Comparison of ENCODE assay signal across 8 cellular contexts in the genomic region with DNA sequence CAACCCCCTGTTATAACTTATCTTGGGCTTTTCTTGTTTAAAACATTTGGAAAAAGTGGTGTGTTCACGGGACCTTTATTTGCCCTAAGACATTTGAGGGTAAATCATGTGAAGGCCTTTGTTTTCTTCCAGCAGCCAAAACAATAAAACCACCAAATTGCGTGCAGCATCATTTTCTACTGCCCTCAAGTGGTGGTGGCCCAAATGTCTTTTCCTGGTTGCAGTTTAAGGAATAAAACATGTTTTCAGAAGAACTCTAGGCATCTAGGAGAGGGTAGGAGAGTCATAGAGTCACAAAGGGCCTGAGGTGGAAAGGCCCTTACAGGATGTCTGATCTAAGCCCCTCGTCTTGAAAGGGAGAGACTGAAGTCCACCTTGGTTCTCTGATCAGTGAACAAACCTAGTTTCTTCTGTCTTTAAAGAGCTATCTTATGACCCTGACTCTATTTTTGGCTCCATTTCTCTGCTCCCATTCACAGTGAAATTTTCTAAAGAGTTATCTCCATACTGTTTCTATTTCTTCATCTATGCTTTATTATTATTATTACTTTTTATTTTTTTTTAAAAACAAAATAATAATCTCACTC. TPM values are rescaled to one million over a fixed set of nuclear protein-coding genes. Genes with fewer than 3 reads are reported as not detected.
DNase-seq lines count a peak whose midpoint lies in the region; ATAC-seq and TF ChIP-seq lines count a peak whose summit lies in the region.

No MANE protein-coding gene starts in this region.

- H3K36me3 ChIP-seq in Panc1 (ENCODE audit: control insufficient read depth, insufficient read depth, low read length), result no peaks in the 10 kb centered on the region
- H3K36me3 ChIP-seq in gastrocnemius medialis, result no peaks in the 10 kb centered on the region

- DNase-seq in D341Med (ENCODE audit: low spot score) (peak; percentile 59), HCEC 1CT (peak; percentile 63), Panc1 (ENCODE audit: low read depth, low spot score) (no peak), anterior cingulate cortex (lab: John Stamatoyannopoulos, UW) (peak in 45 of 58 donors; percentile 1 to 80 (median 44)), right cardiac atrium (peak; percentile 27 to 76 (median 60)), gastrocnemius medialis (peak in 1 of 2 donors; percentile 21)

- no TSS peak for BruUV-seq in Panc1 (replicated peaks; lab: Mats Ljungman, UMichigan)

- POLR2A ChIA-PET in Panc1 (lab: Charles Lee), result interaction anchor here (0.6 kb wide), 3 partner anchors 34 to 114 kb away, joined by 3 to 5 read pairs (median 3); no protein-coding TSS in a partner anchor

- H3K27ac ChIP-seq in Panc1 (ENCODE audit: low read length), result peak overlapping the region; percentile 65
- H3K27ac ChIP-seq in right cardiac atrium (ENCODE audit: low read length), result no peak overlapping the region
- H3K27ac ChIP-seq in gastrocnemius medialis, result no peak overlapping the region

- TF ChIP-seq POLR2A in gastrocnemius medialis (IDR thresholded peaks at IDR 0.05), result no peak

- H3K4me1 ChIP-seq in Panc1 (ENCODE audit: control insufficient read depth, insufficient read depth, low read length) (peaks cover 11% of the 10 kb centered on the region), right cardiac atrium (ENCODE audit: control insufficient read depth, insufficient read depth, low read length) (peaks cover 4% of the 10 kb centered on the region), gastrocnemius medialis (peaks cover 10 to 22% of the 10 kb centered on the region in 2 donors)

- CTCF ChIA-PET in Panc1 (lab: Charles Lee), result interaction anchor here (0.6 to 1.5 kb wide), 4 partner anchors 16 to 107 kb away, joined by 3 to 7 read pairs (median 4); partner anchors contain the start of gene EPS15

- H3K27me3 ChIP-seq in Panc1 (ENCODE audit: control insufficient read depth, insufficient read depth, low read length) (no peaks in the 10 kb centered on the region), right cardiac atrium (ENCODE audit: control insufficient read depth, insufficient read depth) (no peaks in the 10 kb centered on the region), gastrocnemius medialis (no peaks in the 10 kb centered on the region)

- intact Hi-C loops in Panc1 (cut with micrococcal nuclease; ENCODE audit: unreplicated experiment) (no loop called here), right cardiac atrium (cut with DNase I) (no loop called here), gastrocnemius medialis (cut with DNase I; ENCODE audit: low total_unique reads) (no loop called here)

- H3K9me3 ChIP-seq in Panc1 (ENCODE audit: control insufficient read depth, insufficient read depth, low read depth, low read length) (no peaks in the 10 kb centered on the region), right cardiac atrium (ENCODE audit: control insufficient read depth, low read length) (no peaks in the 10 kb centered on the region), gastrocnemius medialis (no peaks in the 10 kb centered on the region)

- TF ChIP-seq CTCF in Panc1 (IDR thresholded peaks at IDR 0.05), result peak; percentile 84
- peak; percentile 20 to 64 (median 51) for TF ChIP-seq CTCF in gastrocnemius medialis (IDR thresholded peaks at IDR 0.05 in 4 of 5, conservative IDR thresholded peaks at IDR 0.05 in 1 of 5)

- in situ Hi-C loops in Panc1 (cut with HindIII; ENCODE audit: low pct_unique_long_range_greater_than_20kb, low sequenced_read_pairs) (no loop called here), gastrocnemius medialis (cut with MboI; ENCODE audit: low sequenced_read_pairs in 4 of 4) (no loop called here)

- 11% methylated on average over 3 of the region's 3 CpGs for WGBS in right cardiac atrium

- no peak overlapping the region for H3K4me3 ChIP-seq in Panc1 (ENCODE audit: low read depth in 2 of 2, low read length in 2 of 2)
- H3K4me3 ChIP-seq in right cardiac atrium (ENCODE audit: low read length), result no peak overlapping the region
- no peak overlapping the region for H3K4me3 ChIP-seq in gastrocnemius medialis

- peak; percentile 84 for ATAC-seq in Panc1
- ATAC-seq in right cardiac atrium, result peak; percentile 63 to 74
- ATAC-seq in gastrocnemius medialis, result peak; percentile 51 to 53
- no peak for ATAC-seq in HG03135 (IDR thresholded peaks at IDR 0.05; ENCODE audit: unreplicated experiment)
- ATAC-seq in HG02571 (IDR thresholded peaks at IDR 0.05; ENCODE audit: unreplicated experiment), result no peak

RNA-seq across cellular contexts. Expression of gene EPS15, which starts 16.0 kb away (rescaled TPM):
- 54.4 TPM for total RNA-seq in Panc1 (2021; ENCODE audit: unreplicated experiment)
- polyA plus RNA-seq in Panc1 (2012; ENCODE audit: insufficient read length), result 15.4 TPM
- total RNA-seq in right cardiac atrium, result 10 to 100 TPM; 72.4 to 87.5 (median 74.5) TPM
- polyA plus RNA-seq in right cardiac atrium, result 26.0 TPM
- total RNA-seq in gastrocnemius medialis, result 100 to 1,000 TPM in 1 of 4 donors, 10 to 100 TPM in 3; 44.8 to 121 (median 71.0) TPM

Comparison
In these comparisons a context has a peak if more than half of its experiments do, and no peak if none do; other contexts are left out.
1. ATAC-seq: peak in Panc1 (single experiment), right cardiac atrium (2 of 2) and gastrocnemius medialis (2 of 2); none in HG03135 (single experiment) and HG02571 (single experiment).